ENCODE assay signal across 8 cellular contexts in genomic region chr10:92329927-92330326, GRCh38. TPM values are rescaled to one million over a fixed set of nuclear protein-coding genes. Genes with fewer than 3 reads are reported as not detected.
A peak's percentile ranks its signal among the peaks of the same experiment; 100 is the strongest.
DNase-seq lines count a peak whose midpoint lies in the region; ATAC-seq, FAIRE-seq and TF ChIP-seq lines count a peak whose summit lies in the region.
"Not testable (repeated sequence)": the region's sequence is repeated elsewhere in the genome, so short reads cannot be mapped to it uniquely, and the experiment has no call there.

No MANE protein-coding gene starts in this region.

- peak overlapping the region; percentile 70 for H3K27ac Mint-ChIP-seq in Calu3 (ENCODE audit: unreplicated experiment)
- peak overlapping the region; percentile 18 for H3K27ac Mint-ChIP-seq in activated naive CD8-positive, alpha-beta T cell treated with anti-CD3 and anti-CD28 coated beads for 36 hours
- peak overlapping the region; percentile 7 for H3K27ac Mint-ChIP-seq in memory B cell
- H3K27ac Mint-ChIP-seq in stimulated activated effector memory CD8-positive, alpha-beta T cell treated with anti-CD3 and anti-CD28 coated beads, Interleukin-12 subunit alpha, Interleukin-12 subunit beta, amount 100 ng/mL, for 72 hours, result peak overlapping the region; percentile 18

- peak; percentile 96 for ATAC-seq in foreskin keratinocyte
- not testable (repeated sequence) for ATAC-seq in memory B cell (ENCODE audit: low read depth); stimulated activated effector memory CD8-positive, alpha-beta T cell treated with anti-CD3 and anti-CD28 coated beads, Interleukin-12 subunit alpha, Interleukin-12 subunit beta, amount 100 ng/mL, for 72 hours

- peak; percentile 63 for FAIRE-seq in H1 (lab: Jason Lieb, UNC)

- H3K23me2 ChIP-seq in H1 (ENCODE audit: low read depth, low read length), result not testable (repeated sequence)

- H3K4me1 Mint-ChIP-seq in Calu3 (ENCODE audit: low read depth, unreplicated experiment) (peaks cover 38% of the 10 kb centered on the region), memory B cell (peaks cover 10% of the 10 kb centered on the region)
- H3K4me1 Mint-ChIP-seq in activated naive CD8-positive, alpha-beta T cell treated with anti-CD3 and anti-CD28 coated beads for 36 hours, result peaks cover 24% of the 10 kb centered on the region
- peaks cover 20% of the 10 kb centered on the region for H3K4me1 Mint-ChIP-seq in stimulated activated effector memory CD8-positive, alpha-beta T cell treated with anti-CD3 and anti-CD28 coated beads, Interleukin-12 subunit alpha, Interleukin-12 subunit beta, amount 100 ng/mL, for 72 hours

- H2BK12ac ChIP-seq in H1 (ENCODE audit: low read depth, low read length), result not testable (repeated sequence)

- TF ChIP-seq POLR2A in H1 (IDR thresholded peaks at IDR 0.05; ENCODE audit: control extremely low read depth in 1 of 2, low read depth in 2 of 2, low read length in 2 of 2), result not testable (repeated sequence)

- not testable (repeated sequence) for H3K23ac ChIP-seq in H1 (ENCODE audit: insufficient read length)

- peaks cover 38% of the 10 kb centered on the region for H3F3A ChIP-seq in PC-9 (ENCODE audit: insufficient read depth, low read depth)

- BruUV-seq in Calu3 (replicated peaks; lab: Mats Ljungman, UMichigan); PC-9 (replicated peaks; lab: Mats Ljungman, UMichigan): not testable (repeated sequence)

- not testable (repeated sequence) for H3K9me2 ChIP-seq in PC-9 (ENCODE audit: insufficient read depth)

- TF ChIP-seq CTCF in Calu3 (IDR thresholded peaks at IDR 0.05; ENCODE audit: unreplicated experiment); HEK293 (tag by site-specific recombination; IDR thresholded peaks at IDR 0.05); PC-9 (conservative IDR thresholded peaks at IDR 0.05); H1 (IDR thresholded peaks at IDR 0.05; ENCODE audit: control extremely low read depth in 1 of 3, insufficient read depth in 1 of 3, low read depth in 1 of 3, low read length in 3 of 3); foreskin keratinocyte (conservative IDR thresholded peaks at IDR 0.05): not testable (repeated sequence)

- intact Hi-C loops in Calu3 (cut with micrococcal nuclease; ENCODE audit: unreplicated experiment); PC-9 (cut with micrococcal nuclease; ENCODE audit: unreplicated experiment): not testable (repeated sequence)

- not testable (repeated sequence) for H2BK15ac ChIP-seq in H1 (ENCODE audit: low read length)

- not testable (repeated sequence) for H4K5ac ChIP-seq in H1 (ENCODE audit: insufficient read length, low read depth, low read length)

- CTCF ChIA-PET in Calu3 (lab: Charles Lee) (interaction anchor here (0.6 kb wide), 1 partner anchor 105 kb away, joined by 4 read pairs; no protein-coding TSS in a partner anchor), H1 (lab: Charles Lee; ENCODE audit: partially characterized antibody) (interaction anchor here (0.6 to 1.1 kb wide), 3 partner anchors 31 to 95 kb away, joined by 3 read pairs; no protein-coding TSS in a partner anchor)
- CTCF ChIA-PET in HEK293 (lab: Yijun Ruan, JAX); PC-9 (lab: Charles Lee): not testable (repeated sequence)

- not testable (repeated sequence) for H3K27ac ChIP-seq in HEK293 (ENCODE audit: extremely low read depth, low read depth, low read length); H1 (ENCODE audit: low read depth, low read length)
- H3K27ac ChIP-seq in PC-9 (peak overlapping the region; percentile 94), foreskin keratinocyte (peak overlapping the region; percentile 62)

- not testable (repeated sequence) for H2AK5ac ChIP-seq in H1 (ENCODE audit: low read depth, low read length)

- not testable (repeated sequence) for H3K4me1 ChIP-seq in HEK293 (ENCODE audit: control insufficient read depth, insufficient read depth, low read length); H1 (replicated peaks in 1 of 4; ENCODE audit: control insufficient read depth in 3 of 4, insufficient read depth in 4 of 4, low read length in 3 of 4)
- H3K4me1 ChIP-seq in PC-9 (replicated peaks; ENCODE audit: insufficient read depth), result peaks cover 55% of the 10 kb centered on the region
- peaks cover 31% of the 10 kb centered on the region for H3K4me1 ChIP-seq in foreskin keratinocyte

- not testable (repeated sequence) for TF ChIP-seq RAD21 in H1 (IDR thresholded peaks at IDR 0.05 in 1 of 2, conservative IDR thresholded peaks at IDR 0.05 in 1 of 2; ENCODE audit: low read depth in 2 of 2, low read length in 2 of 2)

- H3K79me1 ChIP-seq in H1 (ENCODE audit: low read depth, low read length), result not testable (repeated sequence)

- H3K4me3 ChIP-seq in HEK293 (ENCODE audit: low read depth, low read length); PC-9; H1 (ENCODE audit: extremely low read depth in 1 of 4, insufficient read depth in 2 of 4, low read depth in 3 of 4, low read length in 4 of 4): not testable (repeated sequence)

- not testable (repeated sequence) for H3K9ac ChIP-seq in H1 (replicated peaks in 1 of 4; ENCODE audit: extremely low read depth in 1 of 4, low read depth in 3 of 4, low read length in 3 of 4)

- H3K36me3 Mint-ChIP-seq in Calu3 (ENCODE audit: insufficient read depth, unreplicated experiment); memory B cell; stimulated activated effector memory CD8-positive, alpha-beta T cell treated with anti-CD3 and anti-CD28 coated beads, Interleukin-12 subunit alpha, Interleukin-12 subunit beta, amount 100 ng/mL, for 72 hours: not testable (repeated sequence)
- peaks cover 14% of the 10 kb centered on the region for H3K36me3 Mint-ChIP-seq in activated naive CD8-positive, alpha-beta T cell treated with anti-CD3 and anti-CD28 coated beads for 36 hours

- not testable (repeated sequence) for H3K27me3 ChIP-seq in PC-9 (ENCODE audit: insufficient read depth, low read depth); H1 (replicated peaks in 1 of 4; ENCODE audit: control insufficient read depth in 3 of 4, extremely low read depth in 1 of 4, insufficient read depth in 3 of 4, low read length in 3 of 4); foreskin keratinocyte

- POLR2A ChIA-PET in HEK293 (lab: Yijun Ruan, JAX) (interaction anchor here (0.6 kb wide), 1 partner anchor 152 kb away, joined by 3 read pairs; no protein-coding TSS in a partner anchor), PC-9 (lab: Charles Lee; ENCODE audit: unreplicated experiment) (interaction anchor here (0.6 kb wide), 1 partner anchor 82 kb away, joined by 5 read pairs; no protein-coding TSS in a partner anchor)
- POLR2A ChIA-PET in H1 (lab: Charles Lee; ENCODE audit: partially characterized antibody), result not testable (repeated sequence)

- not testable (repeated sequence) for H4K20me1 ChIP-seq in PC-9 (ENCODE audit: insufficient read depth); H1 (replicated peaks in 1 of 2; ENCODE audit: control insufficient read depth in 1 of 2, insufficient read depth in 2 of 2, low read length in 2 of 2)

- WGBS in H1 (ENCODE audit: extremely low coverage in 1 of 2, insufficient coverage in 1 of 2, insufficient read length in 1 of 2, insufficient replicate concordance in 2 of 2, low coverage in 1 of 2, low lambda C conversion rate in 2 of 2, missing lambda C conversion rate in 1 of 2), 2 experiments, result 83% methylated on average over 6 of the region's 6 CpGs; no CpG with 5 or more reads in 1 of the 2 experiments

- H3K4me3 Mint-ChIP-seq in Calu3 (ENCODE audit: low read depth, unreplicated experiment); activated naive CD8-positive, alpha-beta T cell treated with anti-CD3 and anti-CD28 coated beads for 36 hours; memory B cell; stimulated activated effector memory CD8-positive, alpha-beta T cell treated with anti-CD3 and anti-CD28 coated beads, Interleukin-12 subunit alpha, Interleukin-12 subunit beta, amount 100 ng/mL, for 72 hours: not testable (repeated sequence)

- H4K91ac ChIP-seq in H1 (replicated peaks; ENCODE audit: insufficient read length, low read length), result not testable (repeated sequence)

- H3K9me3 ChIP-seq in HEK293 (ENCODE audit: control insufficient read depth, insufficient read depth, low read depth, low read length); PC-9 (ENCODE audit: insufficient read depth, low read depth); H1 (ENCODE audit: insufficient read depth in 2 of 2, low read depth in 1 of 2, low read length in 1 of 2): not testable (repeated sequence)

- H3K14ac ChIP-seq in H1 (ENCODE audit: insufficient read length), result not testable (repeated sequence)

- not testable (repeated sequence) for H2BK20ac ChIP-seq in H1 (ENCODE audit: low read length)

- H3K4me2 ChIP-seq in PC-9, result peak overlapping the region; percentile 55
- H3K4me2 ChIP-seq in H1 (ENCODE audit: insufficient read depth in 1 of 2, low read depth in 2 of 2, low read length in 2 of 2), result not testable (repeated sequence)

- H2BK5ac ChIP-seq in H1 (ENCODE audit: low read depth, low read length), result not testable (repeated sequence)

- not testable (repeated sequence) for H2BK120ac ChIP-seq in H1 (replicated peaks; ENCODE audit: low read depth, low read length)

- H4K8ac ChIP-seq in H1 (ENCODE audit: extremely low read depth, insufficient read depth, low read length), result not testable (repeated sequence)

- not testable (repeated sequence) for H3K56ac ChIP-seq in H1 (replicated peaks; ENCODE audit: insufficient read length, low read depth, low read length)

- not testable (repeated sequence) for TF ChIP-seq EP300 in H1 (IDR thresholded peaks at IDR 0.05; ENCODE audit: borderline replicate concordance in 1 of 2, low read depth in 2 of 2, low read length in 2 of 2)

- H3K36me3 ChIP-seq in HEK293 (ENCODE audit: control insufficient read depth in 2 of 2, insufficient read depth in 1 of 2, low read length in 2 of 2); PC-9 (ENCODE audit: low read depth); H1 (ENCODE audit: control insufficient read depth in 2 of 4, insufficient read depth in 4 of 4, low read length in 3 of 4): not testable (repeated sequence)

- H3K18ac ChIP-seq in H1 (ENCODE audit: extremely low read depth, low read length), result not testable (repeated sequence)

- H3K4ac ChIP-seq in H1 (replicated peaks; ENCODE audit: insufficient read length, low read depth, low read length), result not testable (repeated sequence)

- H3K27me3 Mint-ChIP-seq in Calu3 (ENCODE audit: unreplicated experiment); activated naive CD8-positive, alpha-beta T cell treated with anti-CD3 and anti-CD28 coated beads for 36 hours; memory B cell: not testable (repeated sequence)

- not testable (repeated sequence) for H2AFZ ChIP-seq in PC-9; H1 (ENCODE audit: low read length)

- DNase-seq in Calu3 (peak; percentile 46), PC-9 (peak; percentile 24 to 79), foreskin keratinocyte (peak; percentile 89 to 93)
- not testable (repeated sequence) for DNase-seq in activated naive CD8-positive, alpha-beta T cell treated with anti-CD3 and anti-CD28 coated beads for 36 hours; H1 (ENCODE audit: low read depth in 1 of 2, low spot score in 2 of 2); memory B cell (ENCODE audit: low spot score in 2 of 2); stimulated activated effector memory CD8-positive, alpha-beta T cell treated with anti-CD3 and anti-CD28 coated beads, Interleukin-12 subunit alpha, Interleukin-12 subunit beta, amount 100 ng/mL, for 72 hours (ENCODE audit: low spot score in 2 of 2)

- H3K79me2 ChIP-seq in PC-9 (ENCODE audit: low read depth) (peaks cover 27% of the 10 kb centered on the region), H1 (ENCODE audit: control insufficient read depth in 1 of 2, insufficient read depth in 2 of 2, low read length in 2 of 2) (peaks cover 0 to 48% of the 10 kb centered on the region in 2 experiments; a peak in 2 of 4 replicates)

- H3K9me3 Mint-ChIP-seq in Calu3 (ENCODE audit: low read depth, unreplicated experiment); activated naive CD8-positive, alpha-beta T cell treated with anti-CD3 and anti-CD28 coated beads for 36 hours; memory B cell; stimulated activated effector memory CD8-positive, alpha-beta T cell treated with anti-CD3 and anti-CD28 coated beads, Interleukin-12 subunit alpha, Interleukin-12 subunit beta, amount 100 ng/mL, for 72 hours: not testable (repeated sequence)

RNA-seq across cellular contexts. Expression of gene MARCHF5, which starts 39.0 kb away (rescaled TPM):
- total RNA-seq in Calu3 (2022), result 27.1 and 28.1 TPM in 2 replicates
- total RNA-seq in PC-9 (2021), result 31.5 and 39.1 TPM in 2 replicates
- 10 to 100 TPM; 25.6 to 26.5 TPM for total RNA-seq in activated naive CD8-positive, alpha-beta T cell treated with anti-CD3 and anti-CD28 coated beads for 36 hours
- 23.7 and 26.8 TPM in 2 replicates for total RNA-seq in H1 (2021; fragmentation: NEBNext Ultra II Directional; extraction: Animal tissue kit (Norgen Biotek cat#: 25700))
- 5.8 and 8.7 TPM in 2 replicates for polyA plus RNA-seq in H1 (2011; rRNA removed)
- 12.0 TPM for polyA plus RNA-seq in H1 (2011; cell fraction: cytosol; rRNA removed)
- polyA plus RNA-seq in H1 (2011; cell fraction: nucleus; rRNA removed), result 2.8 TPM
- polyA plus RNA-seq in H1 (2012, experiment 1 of 2), result 16.2 to 24.5 TPM (median 19.6 TPM) in 4 replicates
- polyA plus RNA-seq in H1 (2012, experiment 2 of 2), result 2.3 TPM
- polyA plus RNA-seq in H1 (2013, experiment 1 of 2), result 9.6 TPM
- 10.9 TPM for polyA plus RNA-seq in H1 (2013, experiment 2 of 2)
- polyA minus RNA-seq in H1 (2011; rRNA and poly(A)+ RNA removed), result 14.9 and 16.3 TPM in 2 replicates
- 7.0 TPM for polyA minus RNA-seq in H1 (2011; cell fraction: cytosol; rRNA and poly(A)+ RNA removed)
- 18.4 TPM for polyA minus RNA-seq in H1 (2011; cell fraction: nucleus; rRNA and poly(A)+ RNA removed)
- total RNA-seq in foreskin keratinocyte, result 25.6 and 31.5 TPM in 2 replicates
- polyA plus RNA-seq in foreskin keratinocyte, result 24.6 and 28.2 TPM in 2 replicates

RNA-seq across cellular contexts. Expression of gene CPEB3, which starts 39.0 kb away (rescaled TPM):
- 2.8 and 3.6 TPM in 2 replicates for total RNA-seq in Calu3 (2022)
- total RNA-seq in PC-9 (2021), result 1.1 and 1.4 TPM in 2 replicates
- 1 to 10 TPM; 1.5 to 1.9 TPM for total RNA-seq in activated naive CD8-positive, alpha-beta T cell treated with anti-CD3 and anti-CD28 coated beads for 36 hours
- 1.7 and 1.9 TPM in 2 replicates for total RNA-seq in H1 (2021; fragmentation: NEBNext Ultra II Directional; extraction: Animal tissue kit (Norgen Biotek cat#: 25700))
- polyA plus RNA-seq in H1 (2011; rRNA removed), result 0.39 and 0.53 TPM in 2 replicates
- polyA plus RNA-seq in H1 (2011; cell fraction: cytosol; rRNA removed), result 0.50 TPM
- 0.93 TPM for polyA plus RNA-seq in H1 (2011; cell fraction: nucleus; rRNA removed)
- 0.58 to 0.74 TPM (median 0.66 TPM) in 4 replicates for polyA plus RNA-seq in H1 (2012, experiment 1 of 2)
- polyA plus RNA-seq in H1 (2012, experiment 2 of 2), result 0.09 TPM
- 0.61 TPM for polyA plus RNA-seq in H1 (2013, experiment 1 of 2)
- 0.57 TPM for polyA plus RNA-seq in H1 (2013, experiment 2 of 2)
- 1.2 and 1.6 TPM in 2 replicates for polyA minus RNA-seq in H1 (2011; rRNA and poly(A)+ RNA removed)
- 1.6 TPM for polyA minus RNA-seq in H1 (2011; cell fraction: cytosol; rRNA and poly(A)+ RNA removed)
- polyA minus RNA-seq in H1 (2011; cell fraction: nucleus; rRNA and poly(A)+ RNA removed), result 3.3 TPM
- 0.54 and 0.63 TPM in 2 replicates for total RNA-seq in foreskin keratinocyte
- polyA plus RNA-seq in foreskin keratinocyte, result 0.09 and 0.12 TPM in 2 replicates

Comparison
In these comparisons a context has a peak if more than half of its experiments do, and no peak if none do; other contexts are left out.
1. H3K27ac Mint-ChIP-seq: peak in every context shown above with its lines; median percentile 70 in Calu3; 18 in activated naive CD8-positive, alpha-beta T cell treated with anti-CD3 and anti-CD28 coated beads for 36 hours; 18 in stimulated activated effector memory CD8-positive, alpha-beta T cell treated with anti-CD3 and anti-CD28 coated beads, Interleukin-12 subunit alpha, Interleukin-12 subunit beta, amount 100 ng/mL, for 72 hours; 7 in memory B cell.